20 cellular contexts compared by ENCODE assay signal in the genomic region with DNA sequence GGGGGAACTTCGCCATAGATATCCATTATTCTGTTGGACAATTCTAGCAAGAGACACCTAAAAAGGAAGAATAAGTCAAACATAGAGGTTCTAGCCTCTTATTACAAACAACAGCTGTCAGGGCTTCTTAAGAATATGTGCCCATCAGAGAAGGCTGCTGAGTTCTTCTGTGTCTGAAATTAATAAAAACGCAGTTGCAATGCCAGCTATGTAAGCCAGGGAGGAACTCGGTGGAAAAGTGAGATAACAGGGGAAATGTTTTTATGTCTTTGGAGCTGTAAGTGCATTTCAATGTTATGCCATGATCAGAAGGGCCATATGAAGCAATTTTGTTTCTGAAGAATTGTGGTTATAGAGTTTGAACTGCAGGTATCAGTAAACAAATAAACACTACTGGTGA.
DNase-seq lines count a peak whose midpoint lies in the region; ATAC-seq and TF ChIP-seq lines count a peak whose summit lies in the region.
"Had no signal": no experiment of that assay in that cellular context is flagged by ENCODE, and none has a peak within 500 bp of the region (broad histone marks: within the 10 kb centered on the region; RNA-seq: fewer than 3 reads in every experiment).

No MANE protein-coding gene starts in this region.

- no peak overlapping the region for H3K4me3 ChIP-seq in fibroblast of mammary gland (ENCODE audit: control insufficient read depth, low read depth, low read length)
- H3K4me3 ChIP-seq: SJSA1 had no signal

- H3K4me1 Mint-ChIP-seq in glutamatergic neuron (ENCODE audit: low read depth, unreplicated experiment): peaks cover 1% of the 10 kb centered on the region
- H3K4me1 Mint-ChIP-seq in stimulated activated naive CD8-positive, alpha-beta T cell treated with anti-CD3 and anti-CD28 coated beads, Interleukin-15, amount 100 ng/mL, for 72 hours: no peaks in the 10 kb centered on the region
- no peaks in the 10 kb centered on the region for H3K4me1 Mint-ChIP-seq in activated CD8-positive, alpha-beta memory T cell treated with anti-CD3 and anti-CD28 coated beads, Interleukin-2, amount 10 ng/mL, durations not matched to agents 7 days and 5 days

- H3K27ac Mint-ChIP-seq in glutamatergic neuron (ENCODE audit: unreplicated experiment): no peak overlapping the region
- H3K27ac Mint-ChIP-seq in stimulated activated naive CD8-positive, alpha-beta T cell treated with anti-CD3 and anti-CD28 coated beads, Interleukin-15, amount 100 ng/mL, for 72 hours: no peak overlapping the region
- H3K27ac Mint-ChIP-seq in activated CD8-positive, alpha-beta memory T cell treated with anti-CD3 and anti-CD28 coated beads, Interleukin-2, amount 10 ng/mL, durations not matched to agents 7 days and 5 days: no peak overlapping the region
- H3K27ac Mint-ChIP-seq: CD4-positive, alpha-beta T cell had no signal

- peaks cover 2% of the 10 kb centered on the region for H3K27me3 Mint-ChIP-seq in glutamatergic neuron (ENCODE audit: unreplicated experiment)
- no peaks in the 10 kb centered on the region for H3K27me3 Mint-ChIP-seq in stimulated activated naive CD8-positive, alpha-beta T cell treated with anti-CD3 and anti-CD28 coated beads, Interleukin-15, amount 100 ng/mL, for 72 hours
- no peaks in the 10 kb centered on the region for H3K27me3 Mint-ChIP-seq in activated CD8-positive, alpha-beta memory T cell treated with anti-CD3 and anti-CD28 coated beads, Interleukin-2, amount 10 ng/mL, durations not matched to agents 7 days and 5 days
- H3K27me3 Mint-ChIP-seq: CD4-positive, alpha-beta T cell had no signal

- no peak for ATAC-seq in stimulated activated naive CD8-positive, alpha-beta T cell treated with anti-CD3 and anti-CD28 coated beads, Interleukin-15, amount 100 ng/mL, for 72 hours
- ATAC-seq in activated CD8-positive, alpha-beta memory T cell treated with anti-CD3 and anti-CD28 coated beads, Interleukin-2, amount 10 ng/mL, durations not matched to agents 7 days and 5 days: no peak

- H3K36me3 Mint-ChIP-seq in glutamatergic neuron (ENCODE audit: unreplicated experiment): no peaks in the 10 kb centered on the region
- no peaks in the 10 kb centered on the region for H3K36me3 Mint-ChIP-seq in activated CD8-positive, alpha-beta memory T cell treated with anti-CD3 and anti-CD28 coated beads, Interleukin-2, amount 10 ng/mL, durations not matched to agents 7 days and 5 days

- CTCF ChIA-PET in activated CD8-positive, alpha-beta memory T cell treated with anti-CD3 and anti-CD28 coated beads, Interleukin-2, amount 10 ng/mL, durations not matched to agents 7 days and 5 days (lab: Charles Lee): no interaction called here

- no peak overlapping the region for H3K27ac ChIP-seq in substantia nigra (ENCODE audit: low read depth, low read length, poor library complexity, severe bottlenecking)
- H3K27ac ChIP-seq: RWPE1, SJSA1 had no signal

- peak; percentile 8 for TF ChIP-seq CTCF in fibroblast of mammary gland (conservative IDR thresholded peaks at IDR 0.05; ENCODE audit: control insufficient read depth, insufficient read depth, low read depth, low read length)
- TF ChIP-seq CTCF in glutamatergic neuron (IDR thresholded peaks at IDR 0.05; ENCODE audit: partially characterized antibody, unreplicated experiment): no peak

- DNase-seq in NCI-H82 (lab: John Stamatoyannopoulos, UW) (peak; percentile 28), NCI-H82 treated with DMSO at 0.1 percent for 48 hours (lab: John Stamatoyannopoulos, UW; ENCODE audit: unreplicated experiment) (no peak), NCI-H524 treated with DMSO at 0.1 percent for 48 hours (lab: John Stamatoyannopoulos, UW) (peak; percentile 60), fibroblast of mammary gland (ENCODE audit: low read depth) (no peak), glutamatergic neuron (no peak), substantia nigra (lab: John Stamatoyannopoulos, UW) (no peak)
- DNase-seq in stimulated activated naive CD8-positive, alpha-beta T cell treated with anti-CD3 and anti-CD28 coated beads, Interleukin-15, amount 100 ng/mL, for 72 hours: no peak
- no peak for DNase-seq in activated CD8-positive, alpha-beta memory T cell treated with anti-CD3 and anti-CD28 coated beads, Interleukin-2, amount 10 ng/mL, durations not matched to agents 7 days and 5 days
- DNase-seq: AML-193; CD4-positive, alpha-beta T cell; DMS79 treated with DMSO at 0.1 percent for 48 hours; GDM1; GOT3; KBM-7; NCI-H1092; NCI-H510A; NK-92 treated with Interleukin-12 subunit alpha and Interleukin-12 subunit beta, amount 100 ng/mL, for 24 hours; OCI-M1 had no signal

- H3K9me3 Mint-ChIP-seq in glutamatergic neuron (ENCODE audit: unreplicated experiment): no peaks in the 10 kb centered on the region
- no peaks in the 10 kb centered on the region for H3K9me3 Mint-ChIP-seq in stimulated activated naive CD8-positive, alpha-beta T cell treated with anti-CD3 and anti-CD28 coated beads, Interleukin-15, amount 100 ng/mL, for 72 hours
- peaks cover 4% of the 10 kb centered on the region for H3K9me3 Mint-ChIP-seq in activated CD8-positive, alpha-beta memory T cell treated with anti-CD3 and anti-CD28 coated beads, Interleukin-2, amount 10 ng/mL, durations not matched to agents 7 days and 5 days (ENCODE audit: low read depth)

- no peak overlapping the region for H3K4me3 Mint-ChIP-seq in glutamatergic neuron (ENCODE audit: unreplicated experiment)
- no peak overlapping the region for H3K4me3 Mint-ChIP-seq in stimulated activated naive CD8-positive, alpha-beta T cell treated with anti-CD3 and anti-CD28 coated beads, Interleukin-15, amount 100 ng/mL, for 72 hours
- no peak overlapping the region for H3K4me3 Mint-ChIP-seq in activated CD8-positive, alpha-beta memory T cell treated with anti-CD3 and anti-CD28 coated beads, Interleukin-2, amount 10 ng/mL, durations not matched to agents 7 days and 5 days
- H3K4me3 Mint-ChIP-seq: CD4-positive, alpha-beta T cell had no signal

Comparison
In these comparisons a context has a peak if more than half of its experiments do, and no peak if none do; other contexts are left out.
1. DNase-seq: peak in NCI-H82 (single experiment) and NCI-H524 treated with DMSO at 0.1 percent for 48 hours (single experiment); none in NCI-H82 treated with DMSO at 0.1 percent for 48 hours (single experiment), fibroblast of mammary gland (single experiment), glutamatergic neuron (single experiment), substantia nigra (0 of 49), stimulated activated naive CD8-positive, alpha-beta T cell treated with anti-CD3 and anti-CD28 coated beads, Interleukin-15, amount 100 ng/mL, for 72 hours (0 of 2) and activated CD8-positive, alpha-beta memory T cell treated with anti-CD3 and anti-CD28 coated beads, Interleukin-2, amount 10 ng/mL, durations not matched to agents 7 days and 5 days (single experiment).